Comparison of ENCODE assay signal across 26 cellular contexts in genomic region chr14:78469947-78470346, GRCh38.
"Had no signal": no experiment of that assay in that cellular context is flagged by ENCODE, and none has a peak within 500 bp of the region (broad histone marks: within the 10 kb centered on the region; RNA-seq: fewer than 3 reads in every experiment).

No MANE protein-coding gene starts in this region.

- H3K9ac ChIP-seq: neural progenitor cell, parathyroid adenoma had no signal

- H3K9me3 ChIP-seq: esophagus squamous epithelium, testis had no signal

- H3K27me3 ChIP-seq: esophagus squamous epithelium, neural progenitor cell, right atrium auricular region, spleen, testis, tibial artery had no signal

- DNase-seq: cortex of kidney; effector memory CD8-positive, alpha-beta T cell; erythroblast; esophagus squamous epithelium; foreskin melanocyte; hypothalamus; immature natural killer cell; islet precursor cell; mesenchymal stem cell; naive thymus-derived CD4-positive, alpha-beta T cell; spleen; stimulated activated CD4-positive, alpha-beta T cell treated with anti-CD3 and anti-CD28 coated beads, Interleukin-4, amount 100 ng/mL, for 4 hours; stimulated activated naive CD8-positive, alpha-beta T cell treated with anti-CD3 and anti-CD28 coated beads, Interleukin-15, Interleukin-2, amounts not matched to agents 100 U/mL and 50 U/mL, for 24 hours; substantia nigra; testis; tibial artery had no signal

- H3K36me3 ChIP-seq: esophagus squamous epithelium, neural progenitor cell, right atrium auricular region, spleen, tibial artery had no signal

- H3K4me3 ChIP-seq: esophagus squamous epithelium, neural progenitor cell, right atrium auricular region, spleen, testis, tibial artery had no signal

- H3K4me1 ChIP-seq: esophagus squamous epithelium, neural progenitor cell, parathyroid adenoma, right atrium auricular region, spleen, testis, tibial artery had no signal

- ATAC-seq: effector memory CD8-positive, alpha-beta T cell; naive thymus-derived CD4-positive, alpha-beta T cell; sciatic nerve; stimulated activated memory B cell treated with anti-CD40 and anti-IgM and Interleukin-4, amounts not matched to agents 10 μg/mL and 1 μg/mL and 100 μg/mL, for 72 hours; stimulated activated naive CD8-positive, alpha-beta T cell treated with anti-CD3 and anti-CD28 coated beads, Interleukin-15, Interleukin-2, amounts not matched to agents 100 U/mL and 50 U/mL, for 24 hours had no signal

- H3K4me1 Mint-ChIP-seq: immature natural killer cell; mesothelial cell of epicardium; naive thymus-derived CD4-positive, alpha-beta T cell; nephron; neural progenitor cell; stimulated activated memory B cell treated with anti-CD40 and anti-IgM and Interleukin-4, amounts not matched to agents 10 μg/mL and 1 μg/mL and 100 μg/mL, for 72 hours had no signal

- H3K27ac ChIP-seq: esophagus squamous epithelium, neural progenitor cell, parathyroid adenoma, right atrium auricular region, spleen, testis, tibial artery had no signal

- H3K27me3 Mint-ChIP-seq: effector memory CD8-positive, alpha-beta T cell; stimulated activated memory B cell treated with anti-CD40 and anti-IgM and Interleukin-4, amounts not matched to agents 10 μg/mL and 1 μg/mL and 100 μg/mL, for 72 hours; type B pancreatic cell had no signal

- FAIRE-seq: endometrium had no signal

- H3K36me3 Mint-ChIP-seq: immature natural killer cell; mesothelial cell of epicardium; neural progenitor cell; stimulated activated memory B cell treated with anti-CD40 and anti-IgM and Interleukin-4, amounts not matched to agents 10 μg/mL and 1 μg/mL and 100 μg/mL, for 72 hours; type B pancreatic cell had no signal

- H3K4me3 Mint-ChIP-seq: effector memory CD8-positive, alpha-beta T cell; immature natural killer cell; mesothelial cell of epicardium; naive thymus-derived CD4-positive, alpha-beta T cell; nephron; neural progenitor cell; stimulated activated memory B cell treated with anti-CD40 and anti-IgM and Interleukin-4, amounts not matched to agents 10 μg/mL and 1 μg/mL and 100 μg/mL, for 72 hours; type B pancreatic cell had no signal

- H3K27ac Mint-ChIP-seq: effector memory CD8-positive, alpha-beta T cell; immature natural killer cell; mesothelial cell of epicardium; naive thymus-derived CD4-positive, alpha-beta T cell; nephron; neural progenitor cell; progenitor cell of endocrine pancreas; stimulated activated memory B cell treated with anti-CD40 and anti-IgM and Interleukin-4, amounts not matched to agents 10 μg/mL and 1 μg/mL and 100 μg/mL, for 72 hours; type B pancreatic cell had no signal
